Comparison of ENCODE assay signal across 17 cellular contexts in genomic region chr10:71970869-71971268, GRCh38. TPM values are rescaled to one million over a fixed set of nuclear protein-coding genes. Genes with fewer than 3 reads are reported as not detected.
A peak's percentile ranks its signal among the peaks of the same experiment; 100 is the strongest.
DNase-seq lines count a peak whose midpoint lies in the region; TF ChIP-seq lines count a peak whose summit lies in the region.
"Had no signal": no experiment of that assay in that cellular context is flagged by ENCODE, and none has a peak within 500 bp of the region (broad histone marks: within the 10 kb centered on the region; RNA-seq: fewer than 3 reads in every experiment).

No MANE protein-coding gene starts in this region.

- no peak overlapping the region for H3K4me2 ChIP-seq in mesenchymal stem cell (ENCODE audit: low read length, poor library complexity, severe bottlenecking)

- peaks cover 8 to 14% of the 10 kb centered on the region in 2 experiments for H3K36me3 ChIP-seq in mesenchymal stem cell (ENCODE audit: control insufficient read depth in 1 of 2, insufficient read depth in 2 of 2, low read depth in 1 of 2, low read length in 2 of 2)
- H3K36me3 ChIP-seq: Peyer's patch had no signal

- no peak overlapping the region for H3K23ac ChIP-seq in mesenchymal stem cell (ENCODE audit: low read length in 2 of 2)

- H3K14ac ChIP-seq in mesenchymal stem cell (ENCODE audit: low read length in 2 of 2), result peak overlapping the region in 1 of 2 experiments; percentile 26

- peak overlapping the region; percentile 54 for H3K9ac ChIP-seq in mesenchymal stem cell (ENCODE audit: low read length)

- no peak for TF ChIP-seq CTCF in brain (conservative IDR thresholded peaks at IDR 0.05)

- no peak overlapping the region for H2BK12ac ChIP-seq in mesenchymal stem cell (ENCODE audit: low read length in 2 of 2)

- peak overlapping the region; percentile 50 for H2AK5ac ChIP-seq in mesenchymal stem cell (ENCODE audit: low read length, severe bottlenecking)

- H3K4me3 ChIP-seq in mesenchymal stem cell (ENCODE audit: insufficient read depth in 1 of 2, low read depth in 1 of 2, low read length in 2 of 2), result peak overlapping the region in 1 of 2 experiments; percentile 29
- H3K4me3 ChIP-seq: Peyer's patch had no signal

- WGBS in mesenchymal stem cell, result 73% methylated on average over 4 of the region's 4 CpGs

- H3K4me3 Mint-ChIP-seq in brain, result peak overlapping the region in 3 of 5 experiments; percentile 30 to 34 (median 31)
- H3K4me3 Mint-ChIP-seq: CD4-positive, alpha-beta T cell; immature natural killer cell; naive thymus-derived CD4-positive, alpha-beta T cell; stimulated activated effector memory CD8-positive, alpha-beta T cell treated with anti-CD3 and anti-CD28 coated beads, Interleukin-12 subunit alpha, Interleukin-12 subunit beta, amount 100 ng/mL, for 72 hours had no signal

- H3K27me3 Mint-ChIP-seq in brain, result no peaks in the 10 kb centered on the region

- H2BK5ac ChIP-seq in mesenchymal stem cell (ENCODE audit: low read depth, low read length, poor library complexity, severe bottlenecking), result no peak overlapping the region

- no peak overlapping the region for H3K4ac ChIP-seq in mesenchymal stem cell (ENCODE audit: low read depth in 1 of 2, low read length in 2 of 2)

- peaks cover 45% of the 10 kb centered on the region for H3K79me1 ChIP-seq in mesenchymal stem cell (replicated peaks; ENCODE audit: low read length, poor library complexity, severe bottlenecking)

- peak; percentile 46 for DNase-seq in M059J (ENCODE audit: low read depth)
- no peak for DNase-seq in mesenchymal stem cell
- DNase-seq in substantia nigra (lab: John Stamatoyannopoulos, UW), result peak in 2 of 49 donors; percentile 38 to 47
- no peak for DNase-seq in ecto neural progenitor cell (ENCODE audit: low spot score)
- DNase-seq in NCI-H2107 (lab: John Stamatoyannopoulos, UW), result no peak
- DNase-seq in H4 (ENCODE audit: low spot score), result no peak
- no peak for DNase-seq in activated T-cell treated with anti-CD3 and anti-CD28 coated beads for 4 hours
- DNase-seq: activated CD4-positive, alpha-beta T cell treated with anti-CD3 and anti-CD28 coated beads, Interleukin-2, amount 50 U/mL, for 48 hours; activated effector memory CD4-positive, alpha-beta T cell treated with Interleukin-2 at 50 U/mL for 16 hours; CD4-positive, alpha-beta T cell; immature natural killer cell; naive thymus-derived CD4-positive, alpha-beta T cell; NCI-H446 treated with DMSO at 0.1 percent for 48 hours; Peyer's patch; T-helper 9 cell had no signal

- peaks cover 63% of the 10 kb centered on the region for H3K4me1 ChIP-seq in mesenchymal stem cell (ENCODE audit: control insufficient read depth, insufficient read depth, low read depth, low read length)

- H3K9me3 Mint-ChIP-seq in brain, result no peaks in the 10 kb centered on the region
- H3K9me3 Mint-ChIP-seq: CD4-positive, alpha-beta T cell; naive thymus-derived CD4-positive, alpha-beta T cell; stimulated activated effector memory CD8-positive, alpha-beta T cell treated with anti-CD3 and anti-CD28 coated beads, Interleukin-12 subunit alpha, Interleukin-12 subunit beta, amount 100 ng/mL, for 72 hours had no signal

- H3K9me3 ChIP-seq in mesenchymal stem cell (ENCODE audit: control insufficient read depth, low read length), result no peaks in the 10 kb centered on the region
- H3K9me3 ChIP-seq: Peyer's patch had no signal

- H3K4me1 Mint-ChIP-seq in brain, result peaks cover 100% of the 10 kb centered on the region
- H3K4me1 Mint-ChIP-seq: immature natural killer cell had no signal

- no peaks in the 10 kb centered on the region for H3K27me3 ChIP-seq in mesenchymal stem cell (ENCODE audit: control insufficient read depth in 1 of 2, insufficient read depth in 1 of 2, low read length in 2 of 2)
- H3K27me3 ChIP-seq: Peyer's patch had no signal

- H3K27ac ChIP-seq in mesenchymal stem cell (ENCODE audit: low read length, poor library complexity, severe bottlenecking), result no peak overlapping the region
- peak overlapping the region; percentile 97 for H3K27ac ChIP-seq in substantia nigra (ENCODE audit: low read depth, low read length, poor library complexity, severe bottlenecking)
- H3K27ac ChIP-seq: Peyer's patch had no signal

- no peak overlapping the region for H2BK15ac ChIP-seq in mesenchymal stem cell (ENCODE audit: low read depth, poor library complexity, severe bottlenecking)

- peak overlapping the region; percentile 65 to 98 (median 91) for H3K27ac Mint-ChIP-seq in brain
- H3K27ac Mint-ChIP-seq: CD4-positive, alpha-beta T cell; immature natural killer cell; stimulated activated effector memory CD8-positive, alpha-beta T cell treated with anti-CD3 and anti-CD28 coated beads, Interleukin-12 subunit alpha, Interleukin-12 subunit beta, amount 100 ng/mL, for 72 hours had no signal

- H3K36me3 Mint-ChIP-seq in brain, result no peaks in the 10 kb centered on the region
- H3K36me3 Mint-ChIP-seq: immature natural killer cell; naive thymus-derived CD4-positive, alpha-beta T cell; stimulated activated effector memory CD8-positive, alpha-beta T cell treated with anti-CD3 and anti-CD28 coated beads, Interleukin-12 subunit alpha, Interleukin-12 subunit beta, amount 100 ng/mL, for 72 hours had no signal

- H3K18ac ChIP-seq in mesenchymal stem cell (ENCODE audit: low read depth in 1 of 2, low read length in 2 of 2), result no peak overlapping the region

- H2BK120ac ChIP-seq in mesenchymal stem cell (ENCODE audit: low read depth, low read length), result no peak overlapping the region

- no peak overlapping the region for H4K8ac ChIP-seq in mesenchymal stem cell (ENCODE audit: low read length)

- H2AFZ ChIP-seq in mesenchymal stem cell (ENCODE audit: low read depth, low read length), result no peak overlapping the region

- H4K91ac ChIP-seq in mesenchymal stem cell (ENCODE audit: low read length), result no peak overlapping the region

RNA-seq across cellular contexts. Expression of gene CHST3, which starts 6.7 kb away (rescaled TPM):
- total RNA-seq in M059J (2014; rRNA removed; shearing (Covaris generic)), result 12.3 and 22.4 TPM in 2 replicates
- polyA plus RNA-seq in brain (ENCODE audit: insufficient read depth, low read depth, low replicate concordance), result 11.4 TPM
- polyA plus RNA-seq in mesenchymal stem cell (2013, experiment 1 of 2), result 14.6 TPM
- 14.4 TPM for polyA plus RNA-seq in mesenchymal stem cell (2013, experiment 2 of 2)
- 4.0 and 4.3 TPM in 2 replicates for total RNA-seq in H4 (2014; rRNA removed; shearing (Covaris generic))
- total RNA-seq: CD4-positive, alpha-beta T cell had no signal
- polyA plus RNA-seq: immature natural killer cell; naive thymus-derived CD4-positive, alpha-beta T cell had no signal
